Comparison of ENCODE assay signal across 20 cellular contexts in the genomic region with DNA sequence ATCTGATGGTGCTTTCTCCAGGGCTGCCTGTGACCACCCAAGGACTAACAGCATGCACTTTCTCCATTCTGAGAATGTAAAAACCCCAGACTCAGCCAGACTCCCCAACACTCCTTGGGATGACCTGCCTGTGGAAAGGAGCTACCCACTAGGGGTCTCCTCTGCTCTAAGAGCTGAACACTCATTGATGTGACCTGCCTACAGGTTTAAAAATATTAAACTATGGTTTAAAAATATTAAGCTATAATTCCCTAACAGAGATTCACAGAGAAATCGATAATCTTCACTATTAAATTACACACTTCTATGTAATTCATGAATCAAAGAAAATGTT.
DNase-seq lines count a peak whose midpoint lies in the region; ATAC-seq and TF ChIP-seq lines count a peak whose summit lies in the region.
"Had no signal": no experiment of that assay in that cellular context is flagged by ENCODE, and none has a peak within 500 bp of the region (broad histone marks: within the 10 kb centered on the region; RNA-seq: fewer than 3 reads in every experiment).

No MANE protein-coding gene starts in this region.

- DNase-seq in D341Med (ENCODE audit: low spot score) (peak; percentile 8), NCI-H69 (lab: John Stamatoyannopoulos, UW) (peak; percentile 1), choroid plexus epithelial cell (ENCODE audit: low read depth) (peak; percentile 38), GOT3 (lab: John Stamatoyannopoulos, UW) (no peak), BE2C (no peak), thyroid gland (no peak)
- DNase-seq: activated CD4-positive, CD25-positive, alpha-beta regulatory T cell; activated CD8-positive, alpha-beta T cell treated with anti-CD3 and anti-CD28 coated beads, Interleukin-2, amount 10 ng/mL, durations not matched to agents 7 days and 5 days; activated T-cell treated with anti-CD3 and anti-CD28 coated beads, Interleukin-2, amount 50 U/mL, for 48 hours; DND-41; foreskin melanocyte; left ventricle myocardium inferior; NCI-H1092 treated with DMSO at 0.1 percent for 48 hours; NCI-H2081 treated with DMSO at 0.1 percent for 48 hours; NCI-H526 treated with DMSO at 0.1 percent for 48 hours; stimulated activated CD4-positive, alpha-beta T cell treated with anti-CD3 and anti-CD28 coated beads, Interleukin-12 subunit alpha, Interleukin-12 subunit beta, amount 100 ng/mL, for 4 hours had no signal

- H3K27ac ChIP-seq in liver (ENCODE audit: low read depth in 1 of 2, low read length in 2 of 2): no peak overlapping the region
- H3K27ac ChIP-seq in thyroid gland: no peak overlapping the region
- H3K27ac ChIP-seq: KMS-11, left ventricle myocardium inferior, neutrophil had no signal

- WGBS in liver: 77% methylated on average over 1 of the region's 1 CpG
- WGBS in thyroid gland, 2 donors: 93 to 96% methylated on average over 1 of the region's 1 CpG

- intact Hi-C loops in thyroid gland (cut with DNase I): no loop called here

- TF ChIP-seq POLR2A in thyroid gland (IDR thresholded peaks at IDR 0.05): no peak

- TF ChIP-seq CTCF in choroid plexus epithelial cell (conservative IDR thresholded peaks at IDR 0.05; ENCODE audit: low read depth, low read length) (peak; percentile 57), liver (IDR thresholded peaks at IDR 0.05; ENCODE audit: low read depth, low read length, missing input control) (peak; percentile 12), BE2C (IDR thresholded peaks at IDR 0.05; ENCODE audit: low read depth, low read length) (no peak), thyroid gland (IDR thresholded peaks at IDR 0.05) (no peak)

- H3K9me3 ChIP-seq in liver (ENCODE audit: control insufficient read depth in 4 of 4, low read length in 3 of 4): no peaks in the 10 kb centered on the region
- no peaks in the 10 kb centered on the region for H3K9me3 ChIP-seq in BE2C
- H3K9me3 ChIP-seq in thyroid gland: no peaks in the 10 kb centered on the region
- H3K9me3 ChIP-seq: left ventricle myocardium inferior, neutrophil had no signal

- H3K27me3 ChIP-seq in liver (ENCODE audit: control insufficient read depth in 4 of 4, insufficient read depth in 4 of 4, low read length in 3 of 4) (no peaks in the 10 kb centered on the region), BE2C (no peaks in the 10 kb centered on the region), thyroid gland (no peaks in the 10 kb centered on the region)
- H3K27me3 ChIP-seq: neutrophil had no signal

- TF ChIP-seq RAD21 in liver (IDR thresholded peaks at IDR 0.05): peak; percentile 21 to 55

- no peak overlapping the region for H3K9ac ChIP-seq in liver (ENCODE audit: low read depth in 1 of 2, low read length in 2 of 2)
- H3K9ac ChIP-seq: KMS-11 had no signal

- H3K36me3 ChIP-seq in liver (ENCODE audit: control insufficient read depth in 4 of 4, insufficient read depth in 3 of 4, low read depth in 1 of 4, low read length in 3 of 4): no peaks in the 10 kb centered on the region
- no peaks in the 10 kb centered on the region for H3K36me3 ChIP-seq in BE2C
- no peaks in the 10 kb centered on the region for H3K36me3 ChIP-seq in thyroid gland
- H3K36me3 ChIP-seq: left ventricle myocardium inferior, neutrophil had no signal

- ATAC-seq in GM18511 (IDR thresholded peaks at IDR 0.05; ENCODE audit: unreplicated experiment): no peak
- ATAC-seq: activated CD8-positive, alpha-beta T cell treated with anti-CD3 and anti-CD28 coated beads, Interleukin-2, amount 10 ng/mL, durations not matched to agents 7 days and 5 days had no signal

- H3K4me1 ChIP-seq in liver (ENCODE audit: control insufficient read depth in 4 of 4, insufficient read depth in 4 of 4, low read length in 3 of 4) (no peaks in the 10 kb centered on the region), BE2C (no peaks in the 10 kb centered on the region), thyroid gland (no peaks in the 10 kb centered on the region)
- H3K4me1 ChIP-seq: left ventricle myocardium inferior had no signal

- no peak overlapping the region for H3K4me3 ChIP-seq in choroid plexus epithelial cell (ENCODE audit: low read depth, low read length)
- H3K4me3 ChIP-seq in liver (ENCODE audit: low read depth in 1 of 3, low read length in 3 of 3): no peak overlapping the region
- no peak overlapping the region for H3K4me3 ChIP-seq in BE2C (ENCODE audit: low read depth, low read length)
- H3K4me3 ChIP-seq in thyroid gland (replicated peaks in 1 of 3): no peak overlapping the region
- H3K4me3 ChIP-seq: left ventricle myocardium inferior had no signal

TF ChIP-seq in liver, 16 proteins besides CTCF, POLR2A, EP300 and RAD21:
- TF ChIP-seq YY1 (IDR thresholded peaks at IDR 0.05) (no peak), RXRA (IDR thresholded peaks at IDR 0.05) (no peak), GABPA (IDR thresholded peaks at IDR 0.05 in 1 of 2, conservative IDR thresholded peaks at IDR 0.05 in 1 of 2) (no peak), SP1 (IDR thresholded peaks at IDR 0.05) (no peak), JUND (IDR thresholded peaks at IDR 0.05) (no peak), EGR1 (IDR thresholded peaks at IDR 0.05; ENCODE audit: low read depth in 2 of 2) (no peak), HNF4G (IDR thresholded peaks at IDR 0.05) (no peak), NR2F2 (IDR thresholded peaks at IDR 0.05) (no peak), TAF1 (conservative IDR thresholded peaks at IDR 0.05) (no peak)
- TF ChIP-seq, protein P1, sequence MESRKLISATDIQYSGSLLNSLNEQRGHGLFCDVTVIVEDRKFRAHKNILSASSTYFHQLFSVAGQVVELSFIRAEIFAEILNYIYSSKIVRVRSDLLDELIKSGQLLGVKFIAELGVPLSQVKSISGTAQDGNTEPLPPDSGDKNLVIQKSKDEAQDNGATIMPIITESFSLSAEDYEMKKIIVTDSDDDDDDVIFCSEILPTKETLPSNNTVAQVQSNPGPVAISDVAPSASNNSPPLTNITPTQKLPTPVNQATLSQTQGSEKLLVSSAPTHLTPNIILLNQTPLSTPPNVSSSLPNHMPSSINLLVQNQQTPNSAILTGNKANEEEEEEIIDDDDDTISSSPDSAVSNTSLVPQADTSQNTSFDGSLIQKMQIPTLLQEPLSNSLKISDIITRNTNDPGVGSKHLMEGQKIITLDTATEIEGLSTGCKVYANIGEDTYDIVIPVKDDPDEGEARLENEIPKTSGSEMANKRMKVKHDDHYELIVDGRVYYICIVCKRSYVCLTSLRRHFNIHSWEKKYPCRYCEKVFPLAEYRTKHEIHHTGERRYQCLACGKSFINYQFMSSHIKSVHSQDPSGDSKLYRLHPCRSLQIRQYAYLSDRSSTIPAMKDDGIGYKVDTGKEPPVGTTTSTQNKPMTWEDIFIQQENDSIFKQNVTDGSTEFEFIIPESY (IDR thresholded peaks at IDR 0.05): no peak
- TF ChIP-seq, protein P2, sequence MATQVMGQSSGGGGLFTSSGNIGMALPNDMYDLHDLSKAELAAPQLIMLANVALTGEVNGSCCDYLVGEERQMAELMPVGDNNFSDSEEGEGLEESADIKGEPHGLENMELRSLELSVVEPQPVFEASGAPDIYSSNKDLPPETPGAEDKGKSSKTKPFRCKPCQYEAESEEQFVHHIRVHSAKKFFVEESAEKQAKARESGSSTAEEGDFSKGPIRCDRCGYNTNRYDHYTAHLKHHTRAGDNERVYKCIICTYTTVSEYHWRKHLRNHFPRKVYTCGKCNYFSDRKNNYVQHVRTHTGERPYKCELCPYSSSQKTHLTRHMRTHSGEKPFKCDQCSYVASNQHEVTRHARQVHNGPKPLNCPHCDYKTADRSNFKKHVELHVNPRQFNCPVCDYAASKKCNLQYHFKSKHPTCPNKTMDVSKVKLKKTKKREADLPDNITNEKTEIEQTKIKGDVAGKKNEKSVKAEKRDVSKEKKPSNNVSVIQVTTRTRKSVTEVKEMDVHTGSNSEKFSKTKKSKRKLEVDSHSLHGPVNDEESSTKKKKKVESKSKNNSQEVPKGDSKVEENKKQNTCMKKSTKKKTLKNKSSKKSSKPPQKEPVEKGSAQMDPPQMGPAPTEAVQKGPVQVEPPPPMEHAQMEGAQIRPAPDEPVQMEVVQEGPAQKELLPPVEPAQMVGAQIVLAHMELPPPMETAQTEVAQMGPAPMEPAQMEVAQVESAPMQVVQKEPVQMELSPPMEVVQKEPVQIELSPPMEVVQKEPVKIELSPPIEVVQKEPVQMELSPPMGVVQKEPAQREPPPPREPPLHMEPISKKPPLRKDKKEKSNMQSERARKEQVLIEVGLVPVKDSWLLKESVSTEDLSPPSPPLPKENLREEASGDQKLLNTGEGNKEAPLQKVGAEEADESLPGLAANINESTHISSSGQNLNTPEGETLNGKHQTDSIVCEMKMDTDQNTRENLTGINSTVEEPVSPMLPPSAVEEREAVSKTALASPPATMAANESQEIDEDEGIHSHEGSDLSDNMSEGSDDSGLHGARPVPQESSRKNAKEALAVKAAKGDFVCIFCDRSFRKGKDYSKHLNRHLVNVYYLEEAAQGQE (IDR thresholded peaks at IDR 0.05): no peak

Comparison
In these comparisons a context has a peak if more than half of its experiments do, and no peak if none do; other contexts are left out.
1. DNase-seq: peak in D341Med (single experiment), NCI-H69 (single experiment) and choroid plexus epithelial cell (single experiment); none in GOT3 (single experiment), BE2C (single experiment) and thyroid gland (0 of 2).
2. CTCF ChIP-seq: peak in choroid plexus epithelial cell (single experiment) and liver (single experiment); none in BE2C (single experiment) and thyroid gland (0 of 6).